ENCODE assay signal across 8 cellular contexts in genomic region chr3:158644345-158644908, GRCh38.
DNase-seq lines count a peak whose midpoint lies in the region; ATAC-seq and TF ChIP-seq lines count a peak whose summit lies in the region.

Gene GFM1 (plus strand): TSS chr3:158644527. CDS start chr3:158644635, 108 bp downstream.

- H3K4me1 Mint-ChIP-seq in nephron: peaks cover 13% of the 10 kb centered on the region
- peaks cover 56% of the 10 kb centered on the region for H3K4me1 Mint-ChIP-seq in stimulated activated naive CD8-positive, alpha-beta T cell treated with anti-CD3 and anti-CD28 coated beads, Interleukin-15, amount 100 ng/mL, for 72 hours

- peak within 1 kb of the TSS; percentile 92 to 96 (median 94) for H3K4me3 Mint-ChIP-seq in nephron
- H3K4me3 Mint-ChIP-seq in stimulated activated naive CD8-positive, alpha-beta T cell treated with anti-CD3 and anti-CD28 coated beads, Interleukin-15, amount 100 ng/mL, for 72 hours: peak within 1 kb of the TSS; percentile 90 to 97

- H3K4me3 ChIP-seq in LNCaP clone FGC (ENCODE audit: low read depth, low read length) (peak within 1 kb of the TSS; percentile 86), RWPE2 (ENCODE audit: severe bottlenecking) (peak within 1 kb of the TSS; percentile 94), fibroblast of pulmonary artery (replicated peaks; ENCODE audit: low read depth, low read length) (peak within 1 kb of the TSS; percentile 73)

- H3K4me1 ChIP-seq in RWPE2 (ENCODE audit: insufficient read depth, poor library complexity, severe bottlenecking): no peaks in the 10 kb centered on the region

- no peaks in the 10 kb centered on the region for H3K27me3 ChIP-seq in RWPE2 (ENCODE audit: insufficient read depth, poor library complexity, severe bottlenecking)

- peaks cover 3% of the 10 kb centered on the region for H3K9me3 Mint-ChIP-seq in nephron
- H3K9me3 Mint-ChIP-seq in stimulated activated naive CD8-positive, alpha-beta T cell treated with anti-CD3 and anti-CD28 coated beads, Interleukin-15, amount 100 ng/mL, for 72 hours: no peaks in the 10 kb centered on the region

- H3K27me3 Mint-ChIP-seq in nephron (ENCODE audit: low read depth): no peaks in the 10 kb centered on the region
- no peaks in the 10 kb centered on the region for H3K27me3 Mint-ChIP-seq in stimulated activated naive CD8-positive, alpha-beta T cell treated with anti-CD3 and anti-CD28 coated beads, Interleukin-15, amount 100 ng/mL, for 72 hours

- H3K9me3 ChIP-seq in RWPE2 (ENCODE audit: severe bottlenecking): no peaks in the 10 kb centered on the region

- DNase-seq in ELF-1 (ENCODE audit: low read depth, low spot score) (peak; percentile 96), GOT3 (lab: John Stamatoyannopoulos, UW) (peak; percentile 81), LNCaP clone FGC (ENCODE audit: low read depth) (peak; percentile 95), RWPE2 (ENCODE audit: low spot score) (peak; percentile 90), fibroblast of pulmonary artery (ENCODE audit: low read depth) (peak; percentile 97)
- peak; percentile 84 for DNase-seq in activated T-helper 9 cell treated with anti-CD3 and anti-CD28 coated beads, Interleukin-2, amount 50 U/mL, for 16 hours (ENCODE audit: low read depth)
- peak; percentile 83 to 92 for DNase-seq in stimulated activated naive CD8-positive, alpha-beta T cell treated with anti-CD3 and anti-CD28 coated beads, Interleukin-15, amount 100 ng/mL, for 72 hours

- H3K27ac ChIP-seq in RWPE2 (ENCODE audit: poor library complexity, severe bottlenecking): peak within 1 kb of the TSS; percentile 44

- H3K36me3 Mint-ChIP-seq in nephron (ENCODE audit: low read depth): peaks cover 17% of the 10 kb centered on the region

- TF ChIP-seq CTCF in LNCaP clone FGC (IDR thresholded peaks at IDR 0.05; ENCODE audit: control insufficient read depth, extremely low read depth, insufficient read depth): peak; percentile 98
- TF ChIP-seq CTCF in RWPE2 (IDR thresholded peaks at IDR 0.05; ENCODE audit: poor library complexity, severe bottlenecking): peak; percentile 97
- TF ChIP-seq CTCF in fibroblast of pulmonary artery (IDR thresholded peaks at IDR 0.05; ENCODE audit: low read length, missing control alignments): peak; percentile 93
- TF ChIP-seq CTCF in nephron (IDR thresholded peaks at IDR 0.05; ENCODE audit: unreplicated experiment in 3 of 3): peak; percentile 89 to 98 (median 92)

- peak within 1 kb of the TSS; percentile 4 to 75 (median 69) for H3K27ac Mint-ChIP-seq in nephron
- H3K27ac Mint-ChIP-seq in stimulated activated naive CD8-positive, alpha-beta T cell treated with anti-CD3 and anti-CD28 coated beads, Interleukin-15, amount 100 ng/mL, for 72 hours: peak within 1 kb of the TSS; percentile 94 to 96

- peak; percentile 97 for ATAC-seq in RWPE2 (ENCODE audit: low read depth)
- ATAC-seq in stimulated activated naive CD8-positive, alpha-beta T cell treated with anti-CD3 and anti-CD28 coated beads, Interleukin-15, amount 100 ng/mL, for 72 hours: peak; percentile 94

- H3K36me3 ChIP-seq in RWPE2 (ENCODE audit: low read depth): peaks cover 33% of the 10 kb centered on the region

Comparison
In these comparisons a context has a peak if more than half of its experiments do, and no peak if none do; other contexts are left out.
1. Peak in every context shown above with its lines: DNase-seq, ATAC-seq, H3K4me3 ChIP-seq and H3K27ac ChIP-seq.